ENCODE assay signal across 14 cellular contexts in the genomic region with DNA sequence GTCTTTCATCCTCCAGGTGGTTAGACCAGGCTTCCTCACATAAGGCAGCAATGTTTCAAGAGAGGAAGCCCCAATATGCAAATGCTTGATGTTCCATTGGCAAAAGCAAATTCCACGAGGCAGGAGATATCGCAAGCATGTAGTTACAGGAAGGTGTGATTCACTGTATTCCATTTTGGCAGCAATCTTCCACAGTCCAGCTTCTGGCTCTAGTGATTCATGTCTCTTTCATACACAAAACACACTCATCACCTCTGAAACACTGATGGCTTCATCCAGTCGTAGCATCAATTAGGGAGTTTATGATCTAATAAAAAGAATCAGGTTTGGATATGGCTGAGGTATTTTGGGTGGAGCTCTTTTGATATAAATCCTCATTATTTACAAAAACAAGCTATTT.
DNase-seq lines count a peak whose midpoint lies in the region; ATAC-seq and TF ChIP-seq lines count a peak whose summit lies in the region.
"Had no signal": no experiment of that assay in that cellular context is flagged by ENCODE, and none has a peak within 500 bp of the region (broad histone marks: within the 10 kb centered on the region; RNA-seq: fewer than 3 reads in every experiment).

No MANE protein-coding gene starts in this region.

- H3K36me3 ChIP-seq in IMR-90 (ENCODE audit: control insufficient read depth, insufficient read depth, low read length) (no peaks in the 10 kb centered on the region), brain microvascular endothelial cell (replicated peaks) (no peaks in the 10 kb centered on the region), tibial nerve (no peaks in the 10 kb centered on the region)
- H3K36me3 ChIP-seq: colonic mucosa, gastroesophageal sphincter had no signal

- H3K56ac ChIP-seq in IMR-90 (ENCODE audit: extremely low read depth, insufficient read depth, low read length) = no peak overlapping the region

- H2AFZ ChIP-seq in IMR-90 (replicated peaks; ENCODE audit: low read length, poor library complexity) = no peak overlapping the region

- TF ChIP-seq RAD21 in IMR-90 (IDR thresholded peaks at IDR 0.05; ENCODE audit: low read length) = no peak

- no peak overlapping the region for H2AK9ac ChIP-seq in IMR-90 (replicated peaks; ENCODE audit: low read depth, low read length, poor library complexity)

- H2BK20ac ChIP-seq in IMR-90 (ENCODE audit: low read depth, low read length) = no peak overlapping the region

- H4K91ac ChIP-seq in IMR-90 (ENCODE audit: insufficient read depth, low read depth, low read length) = no peak overlapping the region

- H3K14ac ChIP-seq in IMR-90 (replicated peaks; ENCODE audit: low read depth, low read length) = no peak overlapping the region

- no peak overlapping the region for H2AK5ac ChIP-seq in IMR-90 (ENCODE audit: low read depth, low read length)

- H3K4me1 ChIP-seq in IMR-90 (ENCODE audit: control insufficient read depth, insufficient read depth, low read length) = no peaks in the 10 kb centered on the region; the same call in 1 of the 2 replicates
- H3K4me1 ChIP-seq in tibial nerve = no peaks in the 10 kb centered on the region
- H3K4me1 ChIP-seq: colonic mucosa, gastroesophageal sphincter, testis had no signal

- H4K8ac ChIP-seq in IMR-90 (ENCODE audit: low read depth in 2 of 2, low read length in 2 of 2) = no peak overlapping the region

- POLR2A ChIA-PET in IMR-90 (lab: Charles Lee; ENCODE audit: unreplicated experiment) = no interaction called here

- H3K27ac ChIP-seq in IMR-90 (ENCODE audit: insufficient read depth, low read length) (no peak overlapping the region), brain microvascular endothelial cell (no peak overlapping the region), tibial nerve (no peak overlapping the region)
- H3K27ac ChIP-seq: colonic mucosa, gastroesophageal sphincter, testis had no signal

- no peak overlapping the region for H3K4me2 ChIP-seq in IMR-90 (ENCODE audit: low read depth, low read length)

- H3K9ac ChIP-seq in IMR-90 (ENCODE audit: low read depth, low read length) = no peak overlapping the region

- ATAC-seq in IMR-90 (ENCODE audit: low read depth) (peak; percentile 72; the same call in 1 of the 2 replicates), GM18868 (IDR thresholded peaks at IDR 0.05; ENCODE audit: unreplicated experiment) (no peak)
- ATAC-seq: gastroesophageal sphincter had no signal

- H3K4ac ChIP-seq in IMR-90 (ENCODE audit: low read depth, low read length) = no peak overlapping the region

- intact Hi-C loops in IMR-90 (cut with micrococcal nuclease) = no loop called here

- TF ChIP-seq EP300 in tibial nerve (IDR thresholded peaks at IDR 0.05) = no peak

- CTCF ChIA-PET in IMR-90 (lab: Yijun Ruan, JAX) = no interaction called here

- H3K27me3 ChIP-seq in IMR-90 (ENCODE audit: control insufficient read depth, insufficient read depth, low read length) = no peaks in the 10 kb centered on the region
- no peaks in the 10 kb centered on the region for H3K27me3 ChIP-seq in brain microvascular endothelial cell (replicated peaks)
- H3K27me3 ChIP-seq in tibial nerve = no peaks in the 10 kb centered on the region
- H3K27me3 ChIP-seq: colonic mucosa, gastroesophageal sphincter, testis had no signal

- no CpG with 5 or more reads among the region's 3 CpGs for WGBS in IMR-90 (ENCODE audit: extremely low coverage in 2 of 2, insufficient read length in 1 of 2), 2 experiments
- WGBS in tibial nerve, 2 donors = 81 to 90% methylated on average over 3 of the region's 3 CpGs

- peak; percentile 40 for DNase-seq in AG08395 (ENCODE audit: low spot score)
- DNase-seq in IMR-90 = peak; percentile 92
- DNase-seq in brain microvascular endothelial cell = peak; percentile 84
- DNase-seq in glomerular endothelial cell (ENCODE audit: extremely low read depth, low read depth, low spot score) = peak; percentile 14
- DNase-seq in amygdala (lab: John Stamatoyannopoulos, UW) = no peak
- DNase-seq in tibial nerve (ENCODE audit: low spot score in 2 of 2) = no peak
- DNase-seq in iPS-NIHi7 (ENCODE audit: extremely low spot score) = no peak
- DNase-seq: ACHN; activated naive CD4-positive, alpha-beta T cell treated with anti-CD3 and anti-CD28 coated beads for 36 hours; colonic mucosa; MV-4-11; testis had no signal

- in situ Hi-C loops in IMR-90 (cut with MboI; ENCODE audit: low sequenced_read_pairs) = no loop called here
- in situ Hi-C loops in brain microvascular endothelial cell (cut with HindIII; ENCODE audit: low pct_ligation_motif_present, low sequenced_read_pairs) = no loop called here

- TF ChIP-seq CTCF in IMR-90 (conservative IDR thresholded peaks at IDR 0.05; ENCODE audit: low read depth, low read length) = no peak
- no peak for TF ChIP-seq CTCF in brain microvascular endothelial cell (IDR thresholded peaks at IDR 0.05; ENCODE audit: low read depth, low read length, missing control alignments)
- TF ChIP-seq CTCF in tibial nerve (IDR thresholded peaks at IDR 0.05) = no peak

- no peaks in the 10 kb centered on the region for H4K20me1 ChIP-seq in IMR-90 (ENCODE audit: insufficient read depth, low read length)

- TF ChIP-seq POLR2A in IMR-90 (IDR thresholded peaks at IDR 0.05; ENCODE audit: low read depth, low read length) = no peak
- no peak for TF ChIP-seq POLR2A in tibial nerve (IDR thresholded peaks at IDR 0.05)

- H2BK15ac ChIP-seq in IMR-90 (ENCODE audit: low read depth, low read length) = no peak overlapping the region

- no peak overlapping the region for H3K18ac ChIP-seq in IMR-90 (ENCODE audit: low read depth, low read length)

- no peak overlapping the region for H2BK5ac ChIP-seq in IMR-90 (ENCODE audit: low read depth, low read length, poor library complexity, severe bottlenecking)

- no peak overlapping the region for H2BK120ac ChIP-seq in IMR-90 (ENCODE audit: low read depth, low read length)

- H3K9me3 ChIP-seq in IMR-90 (ENCODE audit: control insufficient read depth, insufficient read depth, low read length) = no peaks in the 10 kb centered on the region
- H3K9me3 ChIP-seq in tibial nerve = no peaks in the 10 kb centered on the region
- H3K9me3 ChIP-seq: colonic mucosa, gastroesophageal sphincter, testis had no signal

- no peaks in the 10 kb centered on the region for H3K79me1 ChIP-seq in IMR-90 (ENCODE audit: low read depth in 1 of 2, low read length in 2 of 2)

- no peak overlapping the region for H3K23ac ChIP-seq in IMR-90 (ENCODE audit: low read depth, low read length)

- H3K9me1 ChIP-seq in IMR-90 (ENCODE audit: insufficient read depth, low read length) = no peaks in the 10 kb centered on the region

- dilution Hi-C loops in IMR-90 (cut with HindIII; ENCODE audit: low sequenced_read_pairs, unreplicated experiment) = no loop called here

- no TSS peak for BruUV-seq in IMR-90 (replicated peaks; lab: Mats Ljungman, UMichigan)

- H4K5ac ChIP-seq in IMR-90 (ENCODE audit: low read depth, low read length) = no peak overlapping the region

- H3K4me3 ChIP-seq in IMR-90 (ENCODE audit: insufficient read depth, low read depth, low read length) (no peak overlapping the region), brain microvascular endothelial cell (ENCODE audit: low read depth, low read length) (no peak overlapping the region), tibial nerve (no peak overlapping the region)
- H3K4me3 ChIP-seq: colonic mucosa, gastroesophageal sphincter, testis had no signal

TF ChIP-seq in IMR-90, 13 proteins besides CTCF, POLR2A, EP300 and RAD21:
- TF ChIP-seq CEBPB (IDR thresholded peaks at IDR 0.05; ENCODE audit: low read depth, low read length) (peak; percentile 71), MAZ (IDR thresholded peaks at IDR 0.05; ENCODE audit: borderline replicate concordance, low read depth, low read length) (no peak)

Comparison
In these comparisons a context has a peak if more than half of its experiments do, and no peak if none do; other contexts are left out.
1. DNase-seq: peak in AG08395 (single experiment), IMR-90 (single experiment), brain microvascular endothelial cell (single experiment) and glomerular endothelial cell (single experiment); none in amygdala (0 of 56), tibial nerve (0 of 2) and iPS-NIHi7 (single experiment).